In the genomic region with DNA sequence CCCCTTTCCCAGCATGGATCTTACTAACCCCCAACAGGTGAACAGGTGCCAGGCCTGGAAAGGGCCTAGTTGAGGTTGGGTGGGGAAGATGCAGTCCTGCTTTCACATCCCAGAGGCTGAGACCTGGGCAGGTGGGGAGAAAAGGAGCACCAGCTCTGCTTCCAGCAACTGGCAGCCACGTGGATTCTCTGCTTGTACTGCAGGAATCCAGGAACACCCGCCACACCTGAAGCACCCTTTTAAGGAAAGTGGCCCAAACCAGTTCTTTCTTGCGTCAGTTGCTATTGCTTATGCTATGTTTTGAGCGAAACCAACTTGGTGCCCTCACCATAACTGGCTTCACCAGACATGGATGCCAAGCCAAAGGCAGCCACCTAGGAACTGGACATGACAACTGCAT, we compare ENCODE assay signal across 22 cellular contexts.
"Had no signal": no experiment of that assay in that cellular context is flagged by ENCODE, and none has a peak within 500 bp of the region (broad histone marks: within the 10 kb centered on the region; RNA-seq: fewer than 3 reads in every experiment).

No MANE protein-coding gene starts in this region.

- ATAC-seq: activated CD8-positive, alpha-beta memory T cell treated with anti-CD3 and anti-CD28 coated beads, Interleukin-2, amount 10 ng/mL, durations not matched to agents 7 days and 5 days; activated naive CD4-positive, alpha-beta T cell treated with anti-CD3 and anti-CD28 coated beads, Interleukin-2, amount 50 U/mL, for 72 hours; activated naive CD8-positive, alpha-beta T cell treated with anti-CD3 and anti-CD28 coated beads, Interleukin-2, amount 50 U/mL, for 24 hours; PC-3; WTC11 had no signal

- H3K4me1 Mint-ChIP-seq: activated CD8-positive, alpha-beta memory T cell treated with anti-CD3 and anti-CD28 coated beads, Interleukin-2, amount 10 ng/mL, durations not matched to agents 7 days and 5 days; activated naive CD8-positive, alpha-beta T cell treated with anti-CD3 and anti-CD28 coated beads, Interleukin-2, amount 50 U/mL, for 24 hours had no signal

- H3K27ac Mint-ChIP-seq: activated CD8-positive, alpha-beta memory T cell treated with anti-CD3 and anti-CD28 coated beads, Interleukin-2, amount 10 ng/mL, durations not matched to agents 7 days and 5 days; activated naive CD4-positive, alpha-beta T cell treated with anti-CD3 and anti-CD28 coated beads, Interleukin-2, amount 50 U/mL, for 72 hours; activated naive CD8-positive, alpha-beta T cell treated with anti-CD3 and anti-CD28 coated beads, Interleukin-2, amount 50 U/mL, for 24 hours; activated T-cell treated with anti-CD3 and anti-CD28 coated beads, Interleukin-2, amount 50 U/mL, for 24 hours; activated T-helper 1 cell treated with anti-CD3 and anti-CD28 coated beads, Interleukin-12 subunit alpha, Interleukin-12 subunit beta, Interleukin-2, Interleukin-4 antibody, amounts not matched to agents 30 ng/mL and 10 ng/mL and 1 ng/mL, durations not matched to agents 14 hours and 24 hours and 36 hours; T-helper 1 cell treated with Interleukin-12 subunit alpha and Interleukin-12 subunit beta and Interleukin-4 antibody, amounts not matched to agents 30 μg/mL and 1 μg/mL, for 36 hours; WTC11 had no signal

- H3K4me3 Mint-ChIP-seq: activated CD8-positive, alpha-beta memory T cell treated with anti-CD3 and anti-CD28 coated beads, Interleukin-2, amount 10 ng/mL, durations not matched to agents 7 days and 5 days; activated naive CD8-positive, alpha-beta T cell treated with anti-CD3 and anti-CD28 coated beads, Interleukin-2, amount 50 U/mL, for 24 hours; activated T-cell treated with anti-CD3 and anti-CD28 coated beads, Interleukin-2, amount 50 U/mL, for 24 hours; activated T-helper 1 cell treated with anti-CD3 and anti-CD28 coated beads, Interleukin-12 subunit alpha, Interleukin-12 subunit beta, Interleukin-2, Interleukin-4 antibody, amounts not matched to agents 30 ng/mL and 10 ng/mL and 1 ng/mL, durations not matched to agents 14 hours and 24 hours and 36 hours; brain; T-helper 1 cell treated with Interleukin-12 subunit alpha and Interleukin-12 subunit beta and Interleukin-4 antibody, amounts not matched to agents 30 μg/mL and 1 μg/mL, for 36 hours; WTC11 had no signal

- H3K36me3 Mint-ChIP-seq: activated CD8-positive, alpha-beta memory T cell treated with anti-CD3 and anti-CD28 coated beads, Interleukin-2, amount 10 ng/mL, durations not matched to agents 7 days and 5 days; activated naive CD4-positive, alpha-beta T cell treated with anti-CD3 and anti-CD28 coated beads, Interleukin-2, amount 50 U/mL, for 72 hours; brain; WTC11 had no signal

- H3K9me3 Mint-ChIP-seq: activated naive CD4-positive, alpha-beta T cell treated with anti-CD3 and anti-CD28 coated beads, Interleukin-2, amount 50 U/mL, for 72 hours; activated naive CD8-positive, alpha-beta T cell treated with anti-CD3 and anti-CD28 coated beads, Interleukin-2, amount 50 U/mL, for 24 hours; activated T-cell treated with anti-CD3 and anti-CD28 coated beads, Interleukin-2, amount 50 U/mL, for 24 hours; activated T-helper 1 cell treated with anti-CD3 and anti-CD28 coated beads, Interleukin-12 subunit alpha, Interleukin-12 subunit beta, Interleukin-2, Interleukin-4 antibody, amounts not matched to agents 30 ng/mL and 10 ng/mL and 1 ng/mL, durations not matched to agents 14 hours and 24 hours and 36 hours; T-helper 1 cell treated with Interleukin-12 subunit alpha and Interleukin-12 subunit beta and Interleukin-4 antibody, amounts not matched to agents 30 μg/mL and 1 μg/mL, for 36 hours; WTC11 had no signal

- H3K27me3 ChIP-seq: cardiac muscle cell had no signal

- H3K4me3 ChIP-seq: cardiac muscle cell had no signal

- H3K9ac ChIP-seq: KMS-11 had no signal

- H3K27ac ChIP-seq: cardiac muscle cell, KMS-11 had no signal

- H3K27me3 Mint-ChIP-seq: brain had no signal

- H3K36me3 ChIP-seq: cardiac muscle cell had no signal

- H3K4me2 ChIP-seq: KMS-11 had no signal

- DNase-seq: activated CD4-positive, alpha-beta T cell treated with anti-CD3 and anti-CD28 coated beads for 48 hours; activated CD4-positive, alpha-beta T cell treated with anti-CD3 and anti-CD28 coated beads, Interleukin-2, amount 50 U/mL, for 4 hours; activated CD4-positive, CD25-positive, alpha-beta regulatory T cell treated with anti-CD3 and anti-CD28 coated beads, Interleukin-2, amount 50 U/mL, for 72 hours; activated CD8-positive, alpha-beta memory T cell treated with anti-CD3 and anti-CD28 coated beads, Interleukin-2, amount 10 ng/mL, durations not matched to agents 7 days and 5 days; activated effector memory CD4-positive, alpha-beta T cell treated with Interleukin-2 at 50 U/mL for 16 hours; activated naive CD4-positive, alpha-beta T cell; activated naive CD8-positive, alpha-beta T cell treated with anti-CD3 and anti-CD28 coated beads, Interleukin-2, amount 50 U/mL, for 24 hours; activated T-cell treated with anti-CD3 and anti-CD28 coated beads, Interleukin-2, amount 50 U/mL, for 24 hours; amniotic stem cell; NCI-H1092; NCI-H1930; NCI-H510A treated with DMSO at 0.1 percent for 48 hours; NCI-H69; PC-3; SHP77 treated with DMSO at 0.1 percent for 48 hours had no signal
